Comparison of ENCODE assay signal across 16 cellular contexts in the genomic region with DNA sequence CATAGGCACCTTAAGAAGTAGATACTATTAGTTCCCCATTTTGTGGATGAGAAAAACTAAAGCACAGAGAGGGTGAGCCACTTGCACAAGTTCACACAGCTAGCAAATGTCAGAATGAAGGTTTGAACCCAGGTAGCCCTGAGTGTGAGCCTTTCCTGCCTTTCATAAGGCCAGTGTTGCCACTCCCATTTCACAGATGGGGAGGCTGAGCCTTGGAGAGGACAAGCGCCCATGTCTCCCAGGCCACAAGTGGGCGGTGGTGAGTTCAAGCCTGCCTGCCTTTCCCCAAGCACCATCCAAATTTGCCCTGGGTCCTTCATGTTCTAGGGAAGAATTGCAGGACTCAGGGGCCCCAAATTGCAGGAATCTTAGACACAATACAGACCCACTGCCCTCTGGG. TPM values are rescaled to one million over a fixed set of nuclear protein-coding genes. Genes with fewer than 3 reads are reported as not detected.
DNase-seq lines count a peak whose midpoint lies in the region; ATAC-seq and TF ChIP-seq lines count a peak whose summit lies in the region.
"Had no signal": no experiment of that assay in that cellular context is flagged by ENCODE, and none has a peak within 500 bp of the region (broad histone marks: within the 10 kb centered on the region; RNA-seq: fewer than 3 reads in every experiment).

No MANE protein-coding gene starts in this region.

- H4K20me1 ChIP-seq in HCT116 (ENCODE audit: insufficient read depth): no peaks in the 10 kb centered on the region

- peak; percentile 20; the same call in 1 of the 2 replicates for TF ChIP-seq RAD21 in HCT116 (IDR thresholded peaks at IDR 0.05; ENCODE audit: low read depth)

- H3K9me2 ChIP-seq in HCT116 (ENCODE audit: insufficient read depth): no peaks in the 10 kb centered on the region

- peak; percentile 33 for DNase-seq in DMS53 (lab: John Stamatoyannopoulos, UW)
- no peak for DNase-seq in DMS53 treated with DMSO at 0.1 percent for 48 hours (lab: John Stamatoyannopoulos, UW; ENCODE audit: unreplicated experiment)
- DNase-seq in HCT116 (ENCODE audit: low read depth, low spot score): no peak
- DNase-seq in WERI-Rb-1: no peak
- DNase-seq in neural crest cell (ENCODE audit: low read depth, low spot score): no peak
- no peak for DNase-seq in cortex of kidney (lab: John Stamatoyannopoulos, UW)
- no peak for DNase-seq in gastrocnemius medialis
- DNase-seq: activated CD8-positive, alpha-beta memory T cell treated with anti-CD3 and anti-CD28 coated beads, Interleukin-2, amount 10 ng/mL, durations not matched to agents 7 days and 5 days; activated gamma-delta T cell; CD4-positive, alpha-beta memory T cell; GF-D8; HCEC 1CT; KG1; left ventricle myocardium inferior; Peyer's patch had no signal

- POLR2A ChIA-PET in HCT116 (lab: Charles Lee): no interaction called here

- no peaks in the 10 kb centered on the region for H3K36me3 Mint-ChIP-seq in neural crest cell (ENCODE audit: low read depth)
- H3K36me3 Mint-ChIP-seq: activated CD8-positive, alpha-beta memory T cell treated with anti-CD3 and anti-CD28 coated beads, Interleukin-2, amount 10 ng/mL, durations not matched to agents 7 days and 5 days; CD4-positive, alpha-beta memory T cell had no signal

- H3K4me1 Mint-ChIP-seq in neural crest cell: no peaks in the 10 kb centered on the region
- H3K4me1 Mint-ChIP-seq: activated CD8-positive, alpha-beta memory T cell treated with anti-CD3 and anti-CD28 coated beads, Interleukin-2, amount 10 ng/mL, durations not matched to agents 7 days and 5 days; CD4-positive, alpha-beta memory T cell had no signal

- TF ChIP-seq POLR2A in HCT116 (IDR thresholded peaks at IDR 0.05; ENCODE audit: borderline replicate concordance, extremely low read depth, insufficient read depth, insufficient read length): no peak
- TF ChIP-seq POLR2A in gastroesophageal sphincter (IDR thresholded peaks at IDR 0.05): no peak
- TF ChIP-seq POLR2A in gastrocnemius medialis (IDR thresholded peaks at IDR 0.05): no peak

- no peaks in the 10 kb centered on the region for H3K79me2 ChIP-seq in HCT116 (ENCODE audit: insufficient read depth, low read length)

- CTCF ChIA-PET in HCT116 (lab: Charles Lee): no interaction called here

- no peak overlapping the region for H3K27ac Mint-ChIP-seq in neural crest cell (ENCODE audit: unreplicated experiment)
- H3K27ac Mint-ChIP-seq: activated CD8-positive, alpha-beta memory T cell treated with anti-CD3 and anti-CD28 coated beads, Interleukin-2, amount 10 ng/mL, durations not matched to agents 7 days and 5 days; CD4-positive, alpha-beta memory T cell had no signal

- ATAC-seq in HCT116 (peak; percentile 82), gastroesophageal sphincter (no peak), gastrocnemius medialis (no peak)
- ATAC-seq: activated CD8-positive, alpha-beta memory T cell treated with anti-CD3 and anti-CD28 coated beads, Interleukin-2, amount 10 ng/mL, durations not matched to agents 7 days and 5 days had no signal

- BruUV-seq in HCT116 (replicated peaks; lab: Mats Ljungman, UMichigan): no TSS peak

- no peak overlapping the region for H3K4me3 Mint-ChIP-seq in neural crest cell
- H3K4me3 Mint-ChIP-seq: activated CD8-positive, alpha-beta memory T cell treated with anti-CD3 and anti-CD28 coated beads, Interleukin-2, amount 10 ng/mL, durations not matched to agents 7 days and 5 days; CD4-positive, alpha-beta memory T cell had no signal

- no peak overlapping the region for H3K4me3 ChIP-seq in HCT116 (replicated peaks in 1 of 2; ENCODE audit: low read depth in 1 of 2, low read length in 2 of 2)
- H3K4me3 ChIP-seq in WERI-Rb-1 (ENCODE audit: low read depth, low read length): no peak overlapping the region
- H3K4me3 ChIP-seq in gastroesophageal sphincter: no peak overlapping the region
- H3K4me3 ChIP-seq in gastrocnemius medialis: no peak overlapping the region
- H3K4me3 ChIP-seq: left ventricle myocardium inferior, Peyer's patch had no signal

- H3K27me3 Mint-ChIP-seq in neural crest cell (ENCODE audit: low read depth): peaks cover 24% of the 10 kb centered on the region

- no peaks in the 10 kb centered on the region for H3K9me3 Mint-ChIP-seq in neural crest cell
- H3K9me3 Mint-ChIP-seq: CD4-positive, alpha-beta memory T cell had no signal

- H3K9me3 ChIP-seq in HCT116 (ENCODE audit: control insufficient read depth in 1 of 2, insufficient read depth in 1 of 2, low read depth in 1 of 2, low read length in 2 of 2) (no peaks in the 10 kb centered on the region), WERI-Rb-1 (ENCODE audit: severe bottlenecking) (no peaks in the 10 kb centered on the region), gastroesophageal sphincter (no peaks in the 10 kb centered on the region), gastrocnemius medialis (no peaks in the 10 kb centered on the region)
- H3K9me3 ChIP-seq: left ventricle myocardium inferior, Peyer's patch had no signal

- RAD21 ChIA-PET in HCT116 (lab: Charles Lee; ENCODE audit: low non-redundant PET in 1 of 2, low total read pairs in 2 of 2, uncharacterized antibody in 2 of 2, unreplicated experiment in 2 of 2): no interaction called here

- H3K36me3 ChIP-seq in HCT116 (ENCODE audit: control insufficient read depth in 1 of 2, insufficient read depth in 2 of 2, low read length in 2 of 2) (no peaks in the 10 kb centered on the region), WERI-Rb-1 (no peaks in the 10 kb centered on the region), gastroesophageal sphincter (no peaks in the 10 kb centered on the region), gastrocnemius medialis (no peaks in the 10 kb centered on the region)
- H3K36me3 ChIP-seq: left ventricle myocardium inferior, Peyer's patch had no signal

- H3K27ac ChIP-seq in HCT116 (ENCODE audit: low read depth, low read length): no peak overlapping the region
- no peak overlapping the region for H3K27ac ChIP-seq in WERI-Rb-1
- no peak overlapping the region for H3K27ac ChIP-seq in gastroesophageal sphincter
- H3K27ac ChIP-seq in gastrocnemius medialis: no peak overlapping the region
- H3K27ac ChIP-seq: left ventricle myocardium inferior, Peyer's patch had no signal

- no peak overlapping the region for H3K4me2 ChIP-seq in HCT116 (ENCODE audit: low read length)

- in situ Hi-C loops in gastrocnemius medialis (cut with MboI; ENCODE audit: low sequenced_read_pairs in 4 of 4): no loop called here

- H3K27me3 ChIP-seq in HCT116 (ENCODE audit: insufficient read depth, low read length) (no peaks in the 10 kb centered on the region), WERI-Rb-1 (ENCODE audit: insufficient read depth, low read depth, severe bottlenecking) (no peaks in the 10 kb centered on the region), gastroesophageal sphincter (peaks cover 24% of the 10 kb centered on the region), gastrocnemius medialis (no peaks in the 10 kb centered on the region)
- H3K27me3 ChIP-seq: Peyer's patch had no signal

- WGBS in gastroesophageal sphincter (ENCODE audit: low coverage in 1 of 2), 2 donors: 43% methylated on average over 1 of the region's 2 CpGs; no CpG with 5 or more reads in 1 of the 2 donors

- no peaks in the 10 kb centered on the region for H3K4me1 ChIP-seq in HCT116 (ENCODE audit: control insufficient read depth in 1 of 2, insufficient read depth in 2 of 2, low read length in 2 of 2)
- no peaks in the 10 kb centered on the region for H3K4me1 ChIP-seq in gastroesophageal sphincter
- H3K4me1 ChIP-seq in gastrocnemius medialis: no peaks in the 10 kb centered on the region
- H3K4me1 ChIP-seq: left ventricle myocardium inferior, Peyer's patch had no signal

- H3K9ac ChIP-seq in HCT116 (ENCODE audit: low read length): no peak overlapping the region

- no peak overlapping the region for H2AFZ ChIP-seq in HCT116 (ENCODE audit: low read depth, low read length, poor library complexity, severe bottlenecking)

- TF ChIP-seq EP300 in gastroesophageal sphincter (IDR thresholded peaks at IDR 0.05): no peak

- TF ChIP-seq CTCF in HCT116 (IDR thresholded peaks at IDR 0.05 in 2 of 3, conservative IDR thresholded peaks at IDR 0.05 in 1 of 3; ENCODE audit: borderline replicate concordance in 1 of 3, insufficient read depth in 1 of 3, low read depth in 2 of 3, low read length in 2 of 3) (peak; percentile 13 to 63 (median 59); a peak in 5 of 6 replicates), WERI-Rb-1 (IDR thresholded peaks at IDR 0.05; ENCODE audit: low read depth, low read length) (peak; percentile 43; the same call in 1 of the 2 replicates), neural crest cell (conservative IDR thresholded peaks at IDR 0.05) (peak; percentile 21), gastroesophageal sphincter (IDR thresholded peaks at IDR 0.05) (no peak), gastrocnemius medialis (IDR thresholded peaks at IDR 0.05 in 4 of 5, conservative IDR thresholded peaks at IDR 0.05 in 1 of 5) (no peak)

- intact Hi-C loops in HCT116 (cut with micrococcal nuclease): no loop called here
- intact Hi-C loops in gastrocnemius medialis (cut with DNase I; ENCODE audit: low total_unique reads): no loop called here

TF ChIP-seq in HCT116, 20 proteins besides CTCF, POLR2A, EP300 and RAD21 (continues in another document):
- TF ChIP-seq, protein P1, sequence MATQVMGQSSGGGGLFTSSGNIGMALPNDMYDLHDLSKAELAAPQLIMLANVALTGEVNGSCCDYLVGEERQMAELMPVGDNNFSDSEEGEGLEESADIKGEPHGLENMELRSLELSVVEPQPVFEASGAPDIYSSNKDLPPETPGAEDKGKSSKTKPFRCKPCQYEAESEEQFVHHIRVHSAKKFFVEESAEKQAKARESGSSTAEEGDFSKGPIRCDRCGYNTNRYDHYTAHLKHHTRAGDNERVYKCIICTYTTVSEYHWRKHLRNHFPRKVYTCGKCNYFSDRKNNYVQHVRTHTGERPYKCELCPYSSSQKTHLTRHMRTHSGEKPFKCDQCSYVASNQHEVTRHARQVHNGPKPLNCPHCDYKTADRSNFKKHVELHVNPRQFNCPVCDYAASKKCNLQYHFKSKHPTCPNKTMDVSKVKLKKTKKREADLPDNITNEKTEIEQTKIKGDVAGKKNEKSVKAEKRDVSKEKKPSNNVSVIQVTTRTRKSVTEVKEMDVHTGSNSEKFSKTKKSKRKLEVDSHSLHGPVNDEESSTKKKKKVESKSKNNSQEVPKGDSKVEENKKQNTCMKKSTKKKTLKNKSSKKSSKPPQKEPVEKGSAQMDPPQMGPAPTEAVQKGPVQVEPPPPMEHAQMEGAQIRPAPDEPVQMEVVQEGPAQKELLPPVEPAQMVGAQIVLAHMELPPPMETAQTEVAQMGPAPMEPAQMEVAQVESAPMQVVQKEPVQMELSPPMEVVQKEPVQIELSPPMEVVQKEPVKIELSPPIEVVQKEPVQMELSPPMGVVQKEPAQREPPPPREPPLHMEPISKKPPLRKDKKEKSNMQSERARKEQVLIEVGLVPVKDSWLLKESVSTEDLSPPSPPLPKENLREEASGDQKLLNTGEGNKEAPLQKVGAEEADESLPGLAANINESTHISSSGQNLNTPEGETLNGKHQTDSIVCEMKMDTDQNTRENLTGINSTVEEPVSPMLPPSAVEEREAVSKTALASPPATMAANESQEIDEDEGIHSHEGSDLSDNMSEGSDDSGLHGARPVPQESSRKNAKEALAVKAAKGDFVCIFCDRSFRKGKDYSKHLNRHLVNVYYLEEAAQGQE (IDR thresholded peaks at IDR 0.05; ENCODE audit: low read depth): no peak
- no peak for TF ChIP-seq ZFX (IDR thresholded peaks at IDR 0.05)

RNA-seq across cellular contexts. Expression of a gene that starts 50.6 kb away (rescaled TPM):
- 10.2 TPM for total RNA-seq in HCT116 (2021; ENCODE audit: unreplicated experiment)
- polyA plus RNA-seq in HCT116 (2012): 7.7 and 9.7 TPM in 2 replicates
- 0.19 TPM in 1 of 2 replicates, not detected in the other for total RNA-seq in neural crest cell
- total RNA-seq in gastroesophageal sphincter: not detected
- not detected for total RNA-seq in gastrocnemius medialis
- total RNA-seq: activated CD8-positive, alpha-beta memory T cell treated with anti-CD3 and anti-CD28 coated beads, Interleukin-2, amount 10 ng/mL, durations not matched to agents 7 days and 5 days; CD4-positive, alpha-beta memory T cell; left ventricle myocardium inferior; Peyer's patch had no signal
- polyA plus RNA-seq: CD4-positive, alpha-beta memory T cell had no signal

Comparison
In these comparisons a context has a peak if more than half of its experiments do, and no peak if none do; other contexts are left out.
1. CTCF ChIP-seq: peak in HCT116 (3 of 3), WERI-Rb-1 (single experiment) and neural crest cell (single experiment); none in gastroesophageal sphincter (0 of 4) and gastrocnemius medialis (0 of 5).